1 cellular context compared by ENCODE assay signal in the genomic region with DNA sequence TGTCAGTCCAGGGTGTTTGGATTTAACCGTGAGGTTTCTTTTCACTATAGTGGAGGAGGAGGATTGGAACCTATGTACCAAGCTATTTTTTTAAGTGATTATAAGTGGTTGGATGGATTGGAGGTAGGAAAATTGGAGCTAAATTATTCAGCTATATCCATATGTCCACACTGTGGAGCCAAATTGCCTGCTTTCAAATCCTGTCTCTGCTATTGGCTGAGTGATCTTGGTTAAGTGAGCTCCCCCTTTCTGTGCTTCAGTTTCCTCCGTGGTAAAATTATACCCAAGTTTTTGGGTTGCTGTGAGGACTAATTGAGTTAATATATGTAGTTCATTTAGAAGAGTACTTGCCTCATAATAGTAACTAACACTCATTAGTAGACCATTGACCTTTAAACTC.
TF ChIP-seq lines count a peak whose summit lies in the region.

No MANE protein-coding gene starts in this region.

TF ChIP-seq in WTC11, 78 proteins besides CTCF, POLR2A, EP300 and RAD21 (continued from another document):
- TF ChIP-seq, protein P1, sequence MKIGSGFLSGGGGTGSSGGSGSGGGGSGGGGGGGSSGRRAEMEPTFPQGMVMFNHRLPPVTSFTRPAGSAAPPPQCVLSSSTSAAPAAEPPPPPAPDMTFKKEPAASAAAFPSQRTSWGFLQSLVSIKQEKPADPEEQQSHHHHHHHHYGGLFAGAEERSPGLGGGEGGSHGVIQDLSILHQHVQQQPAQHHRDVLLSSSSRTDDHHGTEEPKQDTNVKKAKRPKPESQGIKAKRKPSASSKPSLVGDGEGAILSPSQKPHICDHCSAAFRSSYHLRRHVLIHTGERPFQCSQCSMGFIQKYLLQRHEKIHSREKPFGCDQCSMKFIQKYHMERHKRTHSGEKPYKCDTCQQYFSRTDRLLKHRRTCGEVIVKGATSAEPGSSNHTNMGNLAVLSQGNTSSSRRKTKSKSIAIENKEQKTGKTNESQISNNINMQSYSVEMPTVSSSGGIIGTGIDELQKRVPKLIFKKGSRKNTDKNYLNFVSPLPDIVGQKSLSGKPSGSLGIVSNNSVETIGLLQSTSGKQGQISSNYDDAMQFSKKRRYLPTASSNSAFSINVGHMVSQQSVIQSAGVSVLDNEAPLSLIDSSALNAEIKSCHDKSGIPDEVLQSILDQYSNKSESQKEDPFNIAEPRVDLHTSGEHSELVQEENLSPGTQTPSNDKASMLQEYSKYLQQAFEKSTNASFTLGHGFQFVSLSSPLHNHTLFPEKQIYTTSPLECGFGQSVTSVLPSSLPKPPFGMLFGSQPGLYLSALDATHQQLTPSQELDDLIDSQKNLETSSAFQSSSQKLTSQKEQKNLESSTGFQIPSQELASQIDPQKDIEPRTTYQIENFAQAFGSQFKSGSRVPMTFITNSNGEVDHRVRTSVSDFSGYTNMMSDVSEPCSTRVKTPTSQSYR (CRISPR knock-in tag; IDR thresholded peaks at IDR 0.05) = no peak
- TF ChIP-seq, protein P2, sequence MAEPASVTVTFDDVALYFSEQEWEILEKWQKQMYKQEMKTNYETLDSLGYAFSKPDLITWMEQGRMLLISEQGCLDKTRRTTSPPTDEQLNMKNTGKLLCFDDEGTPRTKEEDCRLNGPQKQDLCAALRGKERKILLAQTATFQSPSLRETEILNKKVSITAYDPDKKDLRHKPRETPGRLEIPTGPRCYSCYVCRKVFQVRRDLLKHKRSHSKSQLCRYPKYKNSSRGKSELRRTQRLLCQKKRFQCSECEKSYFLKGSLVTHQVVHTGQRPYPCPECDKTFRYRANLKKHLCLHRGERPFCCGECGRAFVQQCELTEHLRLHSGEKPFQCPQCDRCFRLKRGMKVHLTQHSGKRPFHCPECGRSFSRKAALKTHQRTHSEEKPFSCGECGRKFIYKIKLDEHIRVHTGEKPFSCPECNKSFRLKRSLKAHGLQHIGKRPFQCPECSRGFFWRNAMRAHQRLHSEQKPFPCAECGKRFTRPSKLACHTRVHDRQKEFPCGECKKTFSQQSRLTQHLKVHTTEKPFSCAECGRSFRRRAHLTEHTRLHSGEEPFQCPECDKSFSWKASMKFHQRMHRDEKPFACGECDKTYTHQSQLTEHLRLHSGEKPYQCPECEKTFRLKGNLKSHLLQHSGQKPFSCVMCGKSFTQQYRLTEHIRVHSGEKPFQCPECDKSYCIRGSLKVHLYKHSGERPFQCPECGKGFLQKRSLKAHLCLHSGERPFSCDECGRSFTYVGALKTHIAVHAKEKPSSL (CRISPR knock-in tag; conservative IDR thresholded peaks at IDR 0.05) = no peak
- TF ChIP-seq TCF7 (CRISPR knock-in tag; IDR thresholded peaks at IDR 0.05; ENCODE audit: low read depth) (no peak), RORB (CRISPR knock-in tag; IDR thresholded peaks at IDR 0.05) (no peak), ZBTB21 (CRISPR knock-in tag; IDR thresholded peaks at IDR 0.05; ENCODE audit: borderline replicate concordance) (no peak), TP53 (CRISPR knock-in tag; IDR thresholded peaks at IDR 0.05) (no peak), FOXJ3 (CRISPR knock-in tag; IDR thresholded peaks at IDR 0.05; ENCODE audit: borderline replicate concordance) (no peak), ZNF219 (CRISPR knock-in tag; IDR thresholded peaks at IDR 0.05; ENCODE audit: borderline replicate concordance) (no peak)
- TF ChIP-seq, protein P3, sequence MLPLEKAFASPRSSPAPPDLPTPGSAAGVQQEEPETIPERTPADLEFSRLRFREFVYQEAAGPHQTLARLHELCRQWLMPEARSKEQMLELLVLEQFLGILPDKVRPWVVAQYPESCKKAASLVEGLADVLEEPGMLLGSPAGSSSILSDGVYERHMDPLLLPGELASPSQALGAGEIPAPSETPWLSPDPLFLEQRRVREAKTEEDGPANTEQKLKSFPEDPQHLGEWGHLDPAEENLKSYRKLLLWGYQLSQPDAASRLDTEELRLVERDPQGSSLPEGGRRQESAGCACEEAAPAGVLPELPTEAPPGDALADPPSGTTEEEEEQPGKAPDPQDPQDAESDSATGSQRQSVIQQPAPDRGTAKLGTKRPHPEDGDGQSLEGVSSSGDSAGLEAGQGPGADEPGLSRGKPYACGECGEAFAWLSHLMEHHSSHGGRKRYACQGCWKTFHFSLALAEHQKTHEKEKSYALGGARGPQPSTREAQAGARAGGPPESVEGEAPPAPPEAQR (CRISPR knock-in tag; IDR thresholded peaks at IDR 0.05) = no peak
- TF ChIP-seq, protein P4, sequence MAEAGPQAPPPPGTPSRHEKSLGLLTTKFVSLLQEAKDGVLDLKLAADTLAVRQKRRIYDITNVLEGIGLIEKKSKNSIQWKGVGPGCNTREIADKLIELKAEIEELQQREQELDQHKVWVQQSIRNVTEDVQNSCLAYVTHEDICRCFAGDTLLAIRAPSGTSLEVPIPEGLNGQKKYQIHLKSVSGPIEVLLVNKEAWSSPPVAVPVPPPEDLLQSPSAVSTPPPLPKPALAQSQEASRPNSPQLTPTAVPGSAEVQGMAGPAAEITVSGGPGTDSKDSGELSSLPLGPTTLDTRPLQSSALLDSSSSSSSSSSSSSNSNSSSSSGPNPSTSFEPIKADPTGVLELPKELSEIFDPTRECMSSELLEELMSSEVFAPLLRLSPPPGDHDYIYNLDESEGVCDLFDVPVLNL (CRISPR knock-in tag; IDR thresholded peaks at IDR 0.05; ENCODE audit: borderline replicate concordance, low read depth) = no peak
- TF ChIP-seq, protein P5, sequence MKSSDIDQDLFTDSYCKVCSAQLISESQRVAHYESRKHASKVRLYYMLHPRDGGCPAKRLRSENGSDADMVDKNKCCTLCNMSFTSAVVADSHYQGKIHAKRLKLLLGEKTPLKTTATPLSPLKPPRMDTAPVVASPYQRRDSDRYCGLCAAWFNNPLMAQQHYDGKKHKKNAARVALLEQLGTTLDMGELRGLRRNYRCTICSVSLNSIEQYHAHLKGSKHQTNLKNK (CRISPR knock-in tag; IDR thresholded peaks at IDR 0.05) = no peak
- TF ChIP-seq, protein P6, sequence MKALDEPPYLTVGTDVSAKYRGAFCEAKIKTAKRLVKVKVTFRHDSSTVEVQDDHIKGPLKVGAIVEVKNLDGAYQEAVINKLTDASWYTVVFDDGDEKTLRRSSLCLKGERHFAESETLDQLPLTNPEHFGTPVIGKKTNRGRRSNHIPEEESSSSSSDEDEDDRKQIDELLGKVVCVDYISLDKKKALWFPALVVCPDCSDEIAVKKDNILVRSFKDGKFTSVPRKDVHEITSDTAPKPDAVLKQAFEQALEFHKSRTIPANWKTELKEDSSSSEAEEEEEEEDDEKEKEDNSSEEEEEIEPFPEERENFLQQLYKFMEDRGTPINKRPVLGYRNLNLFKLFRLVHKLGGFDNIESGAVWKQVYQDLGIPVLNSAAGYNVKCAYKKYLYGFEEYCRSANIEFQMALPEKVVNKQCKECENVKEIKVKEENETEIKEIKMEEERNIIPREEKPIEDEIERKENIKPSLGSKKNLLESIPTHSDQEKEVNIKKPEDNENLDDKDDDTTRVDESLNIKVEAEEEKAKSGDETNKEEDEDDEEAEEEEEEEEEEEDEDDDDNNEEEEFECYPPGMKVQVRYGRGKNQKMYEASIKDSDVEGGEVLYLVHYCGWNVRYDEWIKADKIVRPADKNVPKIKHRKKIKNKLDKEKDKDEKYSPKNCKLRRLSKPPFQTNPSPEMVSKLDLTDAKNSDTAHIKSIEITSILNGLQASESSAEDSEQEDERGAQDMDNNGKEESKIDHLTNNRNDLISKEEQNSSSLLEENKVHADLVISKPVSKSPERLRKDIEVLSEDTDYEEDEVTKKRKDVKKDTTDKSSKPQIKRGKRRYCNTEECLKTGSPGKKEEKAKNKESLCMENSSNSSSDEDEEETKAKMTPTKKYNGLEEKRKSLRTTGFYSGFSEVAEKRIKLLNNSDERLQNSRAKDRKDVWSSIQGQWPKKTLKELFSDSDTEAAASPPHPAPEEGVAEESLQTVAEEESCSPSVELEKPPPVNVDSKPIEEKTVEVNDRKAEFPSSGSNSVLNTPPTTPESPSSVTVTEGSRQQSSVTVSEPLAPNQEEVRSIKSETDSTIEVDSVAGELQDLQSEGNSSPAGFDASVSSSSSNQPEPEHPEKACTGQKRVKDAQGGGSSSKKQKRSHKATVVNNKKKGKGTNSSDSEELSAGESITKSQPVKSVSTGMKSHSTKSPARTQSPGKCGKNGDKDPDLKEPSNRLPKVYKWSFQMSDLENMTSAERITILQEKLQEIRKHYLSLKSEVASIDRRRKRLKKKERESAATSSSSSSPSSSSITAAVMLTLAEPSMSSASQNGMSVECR (CRISPR knock-in tag; IDR thresholded peaks at IDR 0.05; ENCODE audit: borderline replicate concordance) = no peak
